ENCODE assay signal across 16 cellular contexts in genomic region chr4:34009951-34010350, GRCh38.
DNase-seq lines count a peak whose midpoint lies in the region; ATAC-seq, FAIRE-seq and TF ChIP-seq lines count a peak whose summit lies in the region.
"Had no signal": no experiment of that assay in that cellular context is flagged by ENCODE, and none has a peak within 500 bp of the region (broad histone marks: within the 10 kb centered on the region; RNA-seq: fewer than 3 reads in every experiment).

No MANE protein-coding gene starts in this region.

- no peaks in the 10 kb centered on the region for H3K27me3 ChIP-seq in breast epithelium
- no peaks in the 10 kb centered on the region for H3K27me3 ChIP-seq in heart left ventricle
- no peaks in the 10 kb centered on the region for H3K27me3 ChIP-seq in upper lobe of right lung
- H3K27me3 ChIP-seq: BLaER1 had no signal

- ATAC-seq in heart left ventricle = no peak
- ATAC-seq in upper lobe of right lung = no peak
- ATAC-seq: HCT116 had no signal

- no peak overlapping the region for H3K4me3 ChIP-seq in breast epithelium
- no peak overlapping the region for H3K4me3 ChIP-seq in epithelial cell of esophagus (ENCODE audit: low read length)
- H3K4me3 ChIP-seq in heart left ventricle = no peak overlapping the region
- no peak overlapping the region for H3K4me3 ChIP-seq in upper lobe of right lung
- H3K4me3 ChIP-seq: BLaER1, GM23248 had no signal

- TF ChIP-seq POLR2A in breast epithelium (IDR thresholded peaks at IDR 0.05) (no peak), heart left ventricle (IDR thresholded peaks at IDR 0.05) (no peak)

- TF ChIP-seq CTCF in MCF 10A (IDR thresholded peaks at IDR 0.05; ENCODE audit: unreplicated experiment) = no peak
- no peak for TF ChIP-seq CTCF in breast epithelium (IDR thresholded peaks at IDR 0.05)
- TF ChIP-seq CTCF in RWPE1 (conservative IDR thresholded peaks at IDR 0.05; ENCODE audit: low read depth) = no peak
- no peak for TF ChIP-seq CTCF in epithelial cell of esophagus (IDR thresholded peaks at IDR 0.05; ENCODE audit: insufficient read depth, low read depth, low read length, missing control alignments)
- no peak for TF ChIP-seq CTCF in heart left ventricle (IDR thresholded peaks at IDR 0.05)
- no peak for TF ChIP-seq CTCF in upper lobe of right lung (IDR thresholded peaks at IDR 0.05)

- peak overlapping the region; percentile 4 for H3K4me3 Mint-ChIP-seq in MCF 10A (ENCODE audit: unreplicated experiment)
- H3K4me3 Mint-ChIP-seq: CD8-positive, alpha-beta memory T cell had no signal

- DNase-seq in MCF 10A (ENCODE audit: unreplicated experiment) = peak; percentile 11
- DNase-seq in breast epithelium (ENCODE audit: low spot score in 2 of 2) = no peak
- peak; percentile 3 for DNase-seq in RWPE1 (ENCODE audit: low spot score)
- DNase-seq in epithelial cell of esophagus (ENCODE audit: low read depth) = peak; percentile 56
- no peak for DNase-seq in heart left ventricle
- DNase-seq in upper lobe of right lung = no peak
- DNase-seq in RCC 7860 (ENCODE audit: low spot score) = no peak
- DNase-seq: AML-193; Caco-2; CD8-positive, alpha-beta memory T cell; DMS53; GM23248 had no signal

- H3K4me1 ChIP-seq in breast epithelium = no peaks in the 10 kb centered on the region
- H3K4me1 ChIP-seq in heart left ventricle = no peaks in the 10 kb centered on the region
- H3K4me1 ChIP-seq in upper lobe of right lung = no peaks in the 10 kb centered on the region
- H3K4me1 ChIP-seq: BLaER1, Caco-2 had no signal

- WGBS in heart left ventricle, 4 donors = 52 to 64% (median 63%) methylated on average over 1 of the region's 1 CpG

- H3K9me3 ChIP-seq in breast epithelium (no peaks in the 10 kb centered on the region), heart left ventricle (no peaks in the 10 kb centered on the region), upper lobe of right lung (no peaks in the 10 kb centered on the region)
- H3K9me3 ChIP-seq: BLaER1, Caco-2 had no signal

- no peaks in the 10 kb centered on the region for H3K9me3 Mint-ChIP-seq in MCF 10A (ENCODE audit: unreplicated experiment)

- H3K27ac Mint-ChIP-seq in MCF 10A (ENCODE audit: low read depth, unreplicated experiment) = peak overlapping the region; percentile 37
- H3K27ac Mint-ChIP-seq: CD8-positive, alpha-beta memory T cell had no signal

- H3K4me1 Mint-ChIP-seq in MCF 10A (ENCODE audit: insufficient read depth, unreplicated experiment) = peaks cover 3% of the 10 kb centered on the region
- H3K4me1 Mint-ChIP-seq: CD8-positive, alpha-beta memory T cell had no signal

- no peak overlapping the region for H3K27ac ChIP-seq in breast epithelium
- H3K27ac ChIP-seq in RWPE1 = no peak overlapping the region
- no peak overlapping the region for H3K27ac ChIP-seq in heart left ventricle
- no peak overlapping the region for H3K27ac ChIP-seq in upper lobe of right lung
- H3K27ac ChIP-seq: 22Rv1, BLaER1, GM23248 had no signal

- no peak for FAIRE-seq in RCC 7860 (lab: Jason Lieb, UNC)
- FAIRE-seq: H54 had no signal

- no TSS peak for BruUV-seq in MCF 10A (replicated peaks; lab: Mats Ljungman, UMichigan)

- CTCF ChIA-PET in MCF 10A (lab: Yijun Ruan, JAX) = no interaction called here
- CTCF ChIA-PET in RWPE1 (lab: Yijun Ruan, JAX) = no interaction called here

- intact Hi-C loops in MCF 10A (cut with micrococcal nuclease) (no loop called here), breast epithelium (cut with DNase I; ENCODE audit: low total_unique reads) (no loop called here), heart left ventricle (cut with DNase I) (no loop called here), upper lobe of right lung (cut with DNase I) (no loop called here)

- POLR2A ChIA-PET in MCF 10A (lab: Yijun Ruan, JAX) = no interaction called here
- POLR2A ChIA-PET in RWPE1 (lab: Yijun Ruan, JAX; ENCODE audit: low non-redundant PET) = no interaction called here

- H3K36me3 ChIP-seq in breast epithelium (no peaks in the 10 kb centered on the region), heart left ventricle (no peaks in the 10 kb centered on the region), upper lobe of right lung (no peaks in the 10 kb centered on the region)
- H3K36me3 ChIP-seq: BLaER1 had no signal

- no peaks in the 10 kb centered on the region for H3K36me3 Mint-ChIP-seq in MCF 10A (ENCODE audit: insufficient read depth, unreplicated experiment)
- H3K36me3 Mint-ChIP-seq: CD8-positive, alpha-beta memory T cell had no signal

- no peaks in the 10 kb centered on the region for H3K27me3 Mint-ChIP-seq in MCF 10A (ENCODE audit: insufficient read depth, unreplicated experiment)
- H3K27me3 Mint-ChIP-seq: CD8-positive, alpha-beta memory T cell had no signal

Comparison
In these comparisons a context has a peak if more than half of its experiments do, and no peak if none do; other contexts are left out.
1. DNase-seq: peak in MCF 10A (single experiment), RWPE1 (single experiment) and epithelial cell of esophagus (single experiment); none in breast epithelium (0 of 2), heart left ventricle (0 of 5), upper lobe of right lung (single experiment) and RCC 7860 (single experiment).